In genomic region chr5:141686648-141687416, GRCh38 we compare ENCODE assay signal across 1 cellular context.
TF ChIP-seq lines count a peak whose summit lies in the region.

No MANE protein-coding gene starts in this region.

TF ChIP-seq in H1, 55 proteins besides CTCF, POLR2A, EP300 and RAD21:
- TF ChIP-seq JUND (IDR thresholded peaks at IDR 0.05; ENCODE audit: low read length) (peak; percentile 48; the same call in 1 of the 2 replicates), POLR2AphosphoS5 (IDR thresholded peaks at IDR 0.05; ENCODE audit: low read depth, low read length) (no peak), KDM1A (IDR thresholded peaks at IDR 0.05; ENCODE audit: borderline replicate concordance, low read length) (peak; percentile 75; the same call in 1 of the 2 replicates)
